8 cellular contexts compared by ENCODE assay signal in genomic region chr2:103161456-103162289, GRCh38.
A peak's percentile ranks its signal among the peaks of the same experiment; 100 is the strongest.
DNase-seq lines count a peak whose midpoint lies in the region; ATAC-seq, FAIRE-seq and TF ChIP-seq lines count a peak whose summit lies in the region.

No MANE protein-coding gene starts in this region.

- peak; percentile 76 to 81 for TF ChIP-seq CTCF in mammary epithelial cell (conservative IDR thresholded peaks at IDR 0.05 in 1 of 2, IDR thresholded peaks at IDR 0.05 in 1 of 2; ENCODE audit: extremely low read depth in 1 of 2, insufficient read depth in 1 of 2, low read depth in 1 of 2, low read length in 2 of 2)
- peak; percentile 86 for TF ChIP-seq CTCF in HepG2 (CRISPR knock-in tag; IDR thresholded peaks at IDR 0.05)

- TF ChIP-seq POLR2A in HepG2 (IDR thresholded peaks at IDR 0.05; ENCODE audit: insufficient read depth in 1 of 2, low read depth in 2 of 2, low read length in 2 of 2): no peak

- H3K9me3 ChIP-seq in mammary epithelial cell (replicated peaks; ENCODE audit: insufficient read depth, low read length) (peaks cover 2% of the 10 kb centered on the region), HepG2 (ENCODE audit: low read length) (no peaks in the 10 kb centered on the region)

- H3K4me2 ChIP-seq in mammary epithelial cell (ENCODE audit: insufficient read depth, low read depth, low read length) (no peak overlapping the region), HepG2 (ENCODE audit: low read depth, low read length) (no peak overlapping the region)

- no peak overlapping the region for H2AFZ ChIP-seq in mammary epithelial cell (ENCODE audit: low read depth, low read length)
- H2AFZ ChIP-seq in HepG2 (ENCODE audit: low read length): no peak overlapping the region

- CTCF ChIA-PET in mammary epithelial cell (lab: Charles Lee; ENCODE audit: low non-redundant PET) (no interaction called here), HepG2 (lab: Yijun Ruan, JAX; ENCODE audit: low intra/inter-chr PET ratio, low total read pairs) (interaction anchor here (0.9 to 1.7 kb wide), 4 partner anchors 321 to 1782 kb away, joined by 3 to 11 read pairs (median 6); no protein-coding TSS in a partner anchor)

- no peak overlapping the region for H3K4me3 ChIP-seq in mammary epithelial cell (replicated peaks in 1 of 3; ENCODE audit: insufficient read depth in 1 of 3, low read depth in 2 of 3, low read length in 3 of 3)
- no peak overlapping the region for H3K4me3 ChIP-seq in HepG2 (replicated peaks in 1 of 3; ENCODE audit: insufficient read depth in 1 of 3, low read depth in 2 of 3, low read length in 3 of 3)

- H3K27me3 ChIP-seq in mammary epithelial cell (ENCODE audit: insufficient read depth, low read length) (no peaks in the 10 kb centered on the region), HepG2 (ENCODE audit: control insufficient read depth in 1 of 2, insufficient read depth in 2 of 2, low read length in 2 of 2) (no peaks in the 10 kb centered on the region)

- TF ChIP-seq EP300 in HepG2 (IDR thresholded peaks at IDR 0.05; ENCODE audit: low read depth in 2 of 2, low read length in 2 of 2) (no peak), HepG2 (CRISPR knock-in tag; IDR thresholded peaks at IDR 0.05; ENCODE audit: borderline replicate concordance) (no peak)

- 34% methylated on average over 7 of the region's 7 CpGs for WGBS in mammary epithelial cell (ENCODE audit: low coverage, missing lambda C conversion rate)
- 29% methylated on average over 7 of the region's 7 CpGs for WGBS in HepG2 (ENCODE audit: low lambda C conversion rate)

- POLR2A ChIA-PET in HepG2 (lab: Yijun Ruan, JAX): no interaction called here

- H3K36me3 ChIP-seq in mammary epithelial cell (ENCODE audit: insufficient read depth, low read length) (no peaks in the 10 kb centered on the region), HepG2 (replicated peaks in 1 of 2; ENCODE audit: control insufficient read depth in 1 of 2, insufficient read depth in 2 of 2, low read length in 2 of 2) (no peaks in the 10 kb centered on the region)

- BruUV-seq in mammary epithelial cell (replicated peaks; lab: Mats Ljungman, UMichigan) (no TSS peak), HepG2 (replicated peaks; lab: Mats Ljungman, UMichigan) (no TSS peak)

- intact Hi-C loops in mammary epithelial cell (cut with micrococcal nuclease) (loop anchor here (1.0 to 5.0 kb wide), 5 partner anchors 184 to 1783 kb away; no protein-coding TSS in a partner anchor), HepG2 (cut with micrococcal nuclease; ENCODE audit: unreplicated experiment) (loop anchor here (1.0 to 2.0 kb wide), 3 partner anchors 297 to 1712 kb away; no protein-coding TSS in a partner anchor), posterior vena cava (cut with DNase I) (no loop called here)

- H3K9ac ChIP-seq in mammary epithelial cell (ENCODE audit: insufficient read depth, low read length) (no peak overlapping the region), HepG2 (ENCODE audit: insufficient read depth, low read depth, low read length) (no peak overlapping the region)

- peak; percentile 82 for ATAC-seq in GM18511 (IDR thresholded peaks at IDR 0.05; ENCODE audit: unreplicated experiment)
- ATAC-seq in HG03432 (IDR thresholded peaks at IDR 0.05; ENCODE audit: unreplicated experiment): peak; percentile 74
- ATAC-seq in HepG2: peak; percentile 89

- in situ Hi-C loops in mammary epithelial cell (cut with MboI; ENCODE audit: low sequenced_read_pairs in 2 of 2): loop anchor here in 1 of 2 donors (25.0 kb wide), 1 partner anchor 1701 kb away; the partner anchor contains the start of gene POU3F3
- in situ Hi-C loops in HepG2 (cut with HindIII; ENCODE audit: extremely low pct_ligation_motif_present, low pct_unique_long_range_greater_than_20kb): loop anchor here (25.0 kb wide), 1 partner anchor 1776 kb away; no protein-coding TSS in a partner anchor

- H3K79me2 ChIP-seq in mammary epithelial cell (ENCODE audit: insufficient read depth, low read length): no peaks in the 10 kb centered on the region
- H3K79me2 ChIP-seq in HepG2 (ENCODE audit: insufficient read depth, low read length): no peaks in the 10 kb centered on the region

- H3K4me1 ChIP-seq in mammary epithelial cell (ENCODE audit: insufficient read depth, low read length) (no peaks in the 10 kb centered on the region), HepG2 (ENCODE audit: insufficient read depth, low read length) (peaks cover 5% of the 10 kb centered on the region)

- H3K27ac ChIP-seq in mammary epithelial cell (ENCODE audit: insufficient read depth, low read depth, low read length): no peak overlapping the region
- H3K27ac ChIP-seq in HepG2 (ENCODE audit: extremely low read length, insufficient read depth, low read length): no peak overlapping the region

- dilution Hi-C loops in mammary epithelial cell (cut with HindIII; ENCODE audit: low sequenced_read_pairs): no loop called here

- peak; percentile 73 for FAIRE-seq in HepG2 (lab: Jason Lieb, UNC)

- DNase-seq in Ammon's horn (ENCODE audit: low spot score): peak; percentile 85
- DNase-seq in NCI-H526 treated with DMSO at 0.1 percent for 48 hours (lab: John Stamatoyannopoulos, UW): peak; percentile 39
- DNase-seq in mammary epithelial cell: peak; percentile 22
- peak; percentile 62 for DNase-seq in HepG2 (ENCODE audit: low spot score)
- no peak for DNase-seq in activated effector memory CD4-positive, alpha-beta T cell treated with anti-CD3 and anti-CD28 coated beads, Interleukin-2, amount 50 U/mL, for 16 hours
- no peak for DNase-seq in posterior vena cava (ENCODE audit: low spot score)

- H4K20me1 ChIP-seq in mammary epithelial cell (ENCODE audit: insufficient read depth, low read length) (no peaks in the 10 kb centered on the region), HepG2 (ENCODE audit: insufficient read depth, low read length) (no peaks in the 10 kb centered on the region)

- peak; percentile 54; the same call in 1 of the 2 replicates for TF ChIP-seq RAD21 in HepG2 (CRISPR knock-in tag; IDR thresholded peaks at IDR 0.05)

TF ChIP-seq in HepG2, 621 proteins besides CTCF, POLR2A, EP300 and RAD21 (continues in another document):
- TF ChIP-seq LRRFIP1 (CRISPR knock-in tag; conservative IDR thresholded peaks at IDR 0.05) (no peak), ZFP36 (IDR thresholded peaks at IDR 0.05; ENCODE audit: borderline replicate concordance, low read depth, low read length, partially characterized antibody) (peak; percentile 32), KAT7 (CRISPR knock-in tag; IDR thresholded peaks at IDR 0.05; ENCODE audit: borderline replicate concordance) (no peak), ZBTB46 (CRISPR knock-in tag; IDR thresholded peaks at IDR 0.05; ENCODE audit: borderline replicate concordance) (no peak), ZNF773 (CRISPR knock-in tag; IDR thresholded peaks at IDR 0.05; ENCODE audit: borderline replicate concordance) (no peak), HOXA5 (CRISPR knock-in tag; IDR thresholded peaks at IDR 0.05) (0 out of 2 replicates have a peak, but pooled peaks have one; percentile 49), ZNF841 (CRISPR knock-in tag; IDR thresholded peaks at IDR 0.05; ENCODE audit: borderline replicate concordance) (no peak), ZC3H4 (CRISPR knock-in tag; IDR thresholded peaks at IDR 0.05; ENCODE audit: borderline replicate concordance) (no peak), ZNF20 (CRISPR knock-in tag; IDR thresholded peaks at IDR 0.05) (no peak), SMC3 (IDR thresholded peaks at IDR 0.05; ENCODE audit: low read length) (peak; percentile 76), ZNF724P (CRISPR knock-in tag; IDR thresholded peaks at IDR 0.05; ENCODE audit: borderline replicate concordance) (no peak), STAG1 (CRISPR knock-in tag; IDR thresholded peaks at IDR 0.05) (peak; percentile 90)
- TF ChIP-seq, protein P1, sequence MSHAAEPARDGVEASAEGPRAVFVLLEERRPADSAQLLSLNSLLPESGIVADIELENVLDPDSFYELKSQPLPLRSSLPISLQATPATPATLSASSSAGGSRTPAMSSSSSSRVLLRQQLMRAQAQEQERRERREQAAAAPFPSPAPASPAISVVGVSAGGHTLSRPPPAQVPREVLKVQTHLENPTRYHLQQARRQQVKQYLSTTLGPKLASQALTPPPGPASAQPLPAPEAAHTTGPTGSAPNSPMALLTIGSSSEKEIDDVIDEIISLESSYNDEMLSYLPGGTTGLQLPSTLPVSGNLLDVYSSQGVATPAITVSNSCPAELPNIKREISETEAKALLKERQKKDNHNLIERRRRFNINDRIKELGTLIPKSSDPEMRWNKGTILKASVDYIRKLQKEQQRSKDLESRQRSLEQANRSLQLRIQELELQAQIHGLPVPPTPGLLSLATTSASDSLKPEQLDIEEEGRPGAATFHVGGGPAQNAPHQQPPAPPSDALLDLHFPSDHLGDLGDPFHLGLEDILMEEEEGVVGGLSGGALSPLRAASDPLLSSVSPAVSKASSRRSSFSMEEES (CRISPR knock-in tag; IDR thresholded peaks at IDR 0.05): no peak

Comparison
In these comparisons a context has a peak if more than half of its experiments do, and no peak if none do; other contexts are left out.
1. DNase-seq: peak in Ammon's horn (single experiment), NCI-H526 treated with DMSO at 0.1 percent for 48 hours (single experiment), mammary epithelial cell (single experiment) and HepG2 (single experiment); none in activated effector memory CD4-positive, alpha-beta T cell treated with anti-CD3 and anti-CD28 coated beads, Interleukin-2, amount 50 U/mL, for 16 hours (single experiment) and posterior vena cava (single experiment).
2. intact Hi-C loops: an anchor here in mammary epithelial cell (1.0 to 5.0 kb wide) and HepG2 (1.0 to 2.0 kb wide); none called in posterior vena cava.
3. Peak in every context shown above with its lines, with median percentiles within 50 percentile points of each other: ATAC-seq.